13 cellular contexts compared by ENCODE assay signal in the genomic region with DNA sequence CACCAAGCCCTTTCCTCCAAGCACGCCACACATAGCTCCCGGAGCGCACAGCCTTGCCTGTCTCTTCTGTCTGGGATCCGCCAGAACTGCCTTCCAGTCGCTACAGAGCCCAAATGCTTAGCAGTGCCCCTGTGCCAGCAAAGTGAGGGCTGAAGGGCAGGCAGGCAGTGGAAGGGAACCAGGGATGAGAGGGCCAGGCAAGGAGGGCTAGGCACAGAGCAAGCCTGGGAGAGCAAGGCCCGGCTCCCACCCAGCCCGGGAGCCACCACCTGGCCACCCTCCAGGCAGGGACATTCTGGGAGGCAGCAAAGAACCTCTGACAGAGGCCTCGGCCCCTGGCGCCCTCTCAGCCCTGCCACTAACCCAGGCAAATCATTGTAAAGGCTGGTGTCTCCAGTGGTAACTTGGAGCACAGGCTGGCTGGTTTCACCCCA. TPM values are rescaled to one million over a fixed set of nuclear protein-coding genes. Genes with fewer than 3 reads are reported as not detected.
DNase-seq lines count a peak whose midpoint lies in the region; ATAC-seq, FAIRE-seq and TF ChIP-seq lines count a peak whose summit lies in the region.
"Had no signal": no experiment of that assay in that cellular context is flagged by ENCODE, and none has a peak within 500 bp of the region (broad histone marks: within the 10 kb centered on the region; RNA-seq: fewer than 3 reads in every experiment).

No MANE protein-coding gene starts in this region.

- H3K36me3 Mint-ChIP-seq in GM23338 (ENCODE audit: low read depth): peaks cover 10% of the 10 kb centered on the region
- H3K36me3 Mint-ChIP-seq in activated CD8-positive, alpha-beta memory T cell treated with anti-CD3 and anti-CD28 coated beads, Interleukin-2, amount 10 ng/mL, durations not matched to agents 7 days and 5 days: peaks cover 5% of the 10 kb centered on the region

- H3K79me2 ChIP-seq in GM23338 (replicated peaks; ENCODE audit: insufficient read depth): no peaks in the 10 kb centered on the region

- H3K4me1 ChIP-seq in GM23338 (ENCODE audit: insufficient read depth) (no peaks in the 10 kb centered on the region; the same call in 1 of the 2 replicates), left lung (peaks cover 44 to 53% of the 10 kb centered on the region in 2 donors), small intestine (ENCODE audit: control insufficient read depth in 2 of 2, insufficient read depth in 1 of 2, low read depth in 1 of 2, low read length in 1 of 2) (no peaks in the 10 kb centered on the region)

- in situ Hi-C loops in brain microvascular endothelial cell (cut with HindIII; ENCODE audit: low pct_ligation_motif_present, low sequenced_read_pairs): no loop called here

- peaks cover 25% of the 10 kb centered on the region for H3K4me1 Mint-ChIP-seq in GM23338
- H3K4me1 Mint-ChIP-seq in activated CD8-positive, alpha-beta memory T cell treated with anti-CD3 and anti-CD28 coated beads, Interleukin-2, amount 10 ng/mL, durations not matched to agents 7 days and 5 days: peaks cover 2% of the 10 kb centered on the region

- no peaks in the 10 kb centered on the region for H3K9me3 ChIP-seq in left lung
- no peaks in the 10 kb centered on the region for H3K9me3 ChIP-seq in small intestine (ENCODE audit: control insufficient read depth, low read depth)

- H3K4me3 ChIP-seq in GM23338 (no peak overlapping the region), brain microvascular endothelial cell (ENCODE audit: low read depth, low read length) (no peak overlapping the region), left lung (no peak overlapping the region), small intestine (ENCODE audit: low read depth in 1 of 2, low read length in 2 of 2) (no peak overlapping the region)

- H3K27me3 ChIP-seq in GM23338 (ENCODE audit: insufficient read depth): no peaks in the 10 kb centered on the region
- no peaks in the 10 kb centered on the region for H3K27me3 ChIP-seq in brain microvascular endothelial cell (replicated peaks)
- no peaks in the 10 kb centered on the region for H3K27me3 ChIP-seq in left lung
- H3K27me3 ChIP-seq in small intestine (ENCODE audit: control insufficient read depth in 2 of 2, insufficient read depth in 2 of 2, low read length in 2 of 2): no peaks in the 10 kb centered on the region

- no peak for FAIRE-seq in small intestine (lab: Jason Lieb, UNC)
- FAIRE-seq: GM12892 had no signal

- CTCF ChIA-PET in activated CD8-positive, alpha-beta memory T cell treated with anti-CD3 and anti-CD28 coated beads, Interleukin-2, amount 10 ng/mL, durations not matched to agents 7 days and 5 days (lab: Charles Lee): no interaction called here

- no peaks in the 10 kb centered on the region for H3K9me3 Mint-ChIP-seq in GM23338
- H3K9me3 Mint-ChIP-seq in activated CD8-positive, alpha-beta memory T cell treated with anti-CD3 and anti-CD28 coated beads, Interleukin-2, amount 10 ng/mL, durations not matched to agents 7 days and 5 days (ENCODE audit: low read depth): no peaks in the 10 kb centered on the region
- H3K9me3 Mint-ChIP-seq: CD8-positive, alpha-beta T cell had no signal

- no peak overlapping the region for H3K27ac Mint-ChIP-seq in GM23338
- H3K27ac Mint-ChIP-seq in activated CD8-positive, alpha-beta memory T cell treated with anti-CD3 and anti-CD28 coated beads, Interleukin-2, amount 10 ng/mL, durations not matched to agents 7 days and 5 days: no peak overlapping the region

- no peaks in the 10 kb centered on the region for H3K9me2 ChIP-seq in GM23338 (ENCODE audit: insufficient read depth)

- ATAC-seq in GM23338: peak; percentile 15
- ATAC-seq in left lung: no peak
- no peak for ATAC-seq in HG02938 (IDR thresholded peaks at IDR 0.05; ENCODE audit: unreplicated experiment)
- ATAC-seq in activated CD8-positive, alpha-beta memory T cell treated with anti-CD3 and anti-CD28 coated beads, Interleukin-2, amount 10 ng/mL, durations not matched to agents 7 days and 5 days: no peak
- ATAC-seq: CD8-positive, alpha-beta T cell had no signal

- no peak for TF ChIP-seq CTCF in GM23338 (conservative IDR thresholded peaks at IDR 0.05; ENCODE audit: low read depth in 2 of 2)
- TF ChIP-seq CTCF in brain microvascular endothelial cell (IDR thresholded peaks at IDR 0.05; ENCODE audit: low read depth, low read length, missing control alignments): no peak
- TF ChIP-seq CTCF in left lung (IDR thresholded peaks at IDR 0.05): no peak

- H3F3A ChIP-seq in GM23338 (replicated peaks; ENCODE audit: low read depth): no peaks in the 10 kb centered on the region

- intact Hi-C loops in left lung (cut with DNase I): no loop called here

- DNase-seq in GM23338 (ENCODE audit: low spot score) (no peak), brain microvascular endothelial cell (no peak), left lung (no peak), small intestine (no peak), NCI-H1092 treated with DMSO at 0.1 percent for 48 hours (lab: John Stamatoyannopoulos, UW) (no peak)
- no peak for DNase-seq in activated CD4-positive, alpha-beta T cell treated with anti-CD3 and anti-CD28 coated beads, Interleukin-2, amount 50 U/mL, for 1 hour
- DNase-seq in activated CD8-positive, alpha-beta memory T cell treated with anti-CD3 and anti-CD28 coated beads, Interleukin-2, amount 10 ng/mL, durations not matched to agents 7 days and 5 days: no peak
- DNase-seq: activated naive CD4-positive, alpha-beta T cell; CD8-positive, alpha-beta T cell; erythroblast; RPMI8226 had no signal

- H2AFZ ChIP-seq in GM23338: no peak overlapping the region

- no peak overlapping the region for H3K4me2 ChIP-seq in GM23338

- H3K4me3 Mint-ChIP-seq in GM23338: no peak overlapping the region
- H3K4me3 Mint-ChIP-seq in activated CD8-positive, alpha-beta memory T cell treated with anti-CD3 and anti-CD28 coated beads, Interleukin-2, amount 10 ng/mL, durations not matched to agents 7 days and 5 days: no peak overlapping the region
- H3K4me3 Mint-ChIP-seq: CD8-positive, alpha-beta T cell had no signal

- peaks cover 8% of the 10 kb centered on the region for H3K27me3 Mint-ChIP-seq in GM23338 (ENCODE audit: insufficient read depth, low read depth, poor library complexity)
- no peaks in the 10 kb centered on the region for H3K27me3 Mint-ChIP-seq in activated CD8-positive, alpha-beta memory T cell treated with anti-CD3 and anti-CD28 coated beads, Interleukin-2, amount 10 ng/mL, durations not matched to agents 7 days and 5 days

- WGBS in small intestine, 3 donors: 67 to 83% (median 82%) methylated on average over 9 of the region's 9 CpGs

- no peaks in the 10 kb centered on the region for H4K20me1 ChIP-seq in GM23338 (replicated peaks; ENCODE audit: insufficient read depth)

- no peak overlapping the region; the same call in none of the 2 replicates for H3K27ac ChIP-seq in GM23338 (ENCODE audit: low read depth)
- H3K27ac ChIP-seq in brain microvascular endothelial cell: peak overlapping the region; percentile 100
- H3K27ac ChIP-seq in left lung: peak overlapping the region; percentile 88 to 93
- H3K27ac ChIP-seq in small intestine (ENCODE audit: low read depth in 1 of 2, low read length in 1 of 2): peak overlapping the region; percentile 22 to 90

- H3K36me3 ChIP-seq in GM23338 (ENCODE audit: insufficient read depth) (no peaks in the 10 kb centered on the region), brain microvascular endothelial cell (replicated peaks) (no peaks in the 10 kb centered on the region), left lung (no peaks in the 10 kb centered on the region), small intestine (ENCODE audit: control insufficient read depth in 2 of 2, insufficient read depth in 2 of 2, low read length in 2 of 2) (no peaks in the 10 kb centered on the region)

TF ChIP-seq in GM23338, 12 proteins besides CTCF, POLR2A, EP300 and RAD21:
- TF ChIP-seq, protein P1, sequence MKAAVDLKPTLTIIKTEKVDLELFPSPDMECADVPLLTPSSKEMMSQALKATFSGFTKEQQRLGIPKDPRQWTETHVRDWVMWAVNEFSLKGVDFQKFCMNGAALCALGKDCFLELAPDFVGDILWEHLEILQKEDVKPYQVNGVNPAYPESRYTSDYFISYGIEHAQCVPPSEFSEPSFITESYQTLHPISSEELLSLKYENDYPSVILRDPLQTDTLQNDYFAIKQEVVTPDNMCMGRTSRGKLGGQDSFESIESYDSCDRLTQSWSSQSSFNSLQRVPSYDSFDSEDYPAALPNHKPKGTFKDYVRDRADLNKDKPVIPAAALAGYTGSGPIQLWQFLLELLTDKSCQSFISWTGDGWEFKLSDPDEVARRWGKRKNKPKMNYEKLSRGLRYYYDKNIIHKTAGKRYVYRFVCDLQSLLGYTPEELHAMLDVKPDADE (IDR thresholded peaks at IDR 0.05): no peak
- no peak for TF ChIP-seq CREB1 (CRISPR knock-in tag; IDR thresholded peaks at IDR 0.05; ENCODE audit: low read depth)

RNA-seq across cellular contexts. Expression of a gene that starts 32.5 kb away (rescaled TPM):
- total RNA-seq in GM23338 (2014; rRNA removed; shearing (Covaris generic)): 75.3 and 82.0 TPM in 2 replicates
- polyA plus RNA-seq in GM23338 (2016; fragmentation: Nextera tagmentation; extraction: Ambion mirVana) (15.9 and 18.5 TPM in 2 replicates), small intestine (10 to 100 TPM in 2 of 3 donors, 1 to 10 TPM in 1; 9.5 to 16.5 (median 12.3) TPM)
- total RNA-seq in left lung: 10 to 100 TPM; 28.1 to 28.8 TPM
- total RNA-seq in activated CD8-positive, alpha-beta memory T cell treated with anti-CD3 and anti-CD28 coated beads, Interleukin-2, amount 10 ng/mL, durations not matched to agents 7 days and 5 days: 10 to 100 TPM; 55.2 to 64.9 TPM
